24 cellular contexts compared by ENCODE assay signal in genomic region chr1:193040011-193040410, GRCh38.
"Had no signal": no experiment of that assay in that cellular context is flagged by ENCODE, and none has a peak within 500 bp of the region (broad histone marks: within the 10 kb centered on the region; RNA-seq: fewer than 3 reads in every experiment).

No MANE protein-coding gene starts in this region.

- H3K4me2 ChIP-seq: KMS-11, SK-N-SH had no signal

- H3K27ac Mint-ChIP-seq: IgD-negative memory B cell had no signal

- H3K4me3 ChIP-seq: K562 had no signal

- H3K27me3 Mint-ChIP-seq: IgD-negative memory B cell had no signal

- H3K9me3 Mint-ChIP-seq: IgD-negative memory B cell had no signal

- H3K27ac ChIP-seq: HL-60, KMS-11, RWPE1 had no signal

- DNase-seq: Kasumi-1, MM.1S, NCI-H1092 treated with DMSO at 0.1 percent for 48 hours, NCI-H1436, NCI-H187, NCI-H2029, NCI-H2081 treated with DMSO at 0.1 percent for 48 hours, NCI-H2171, NCI-H226, NCI-H446, NCI-H510A, NCI-H524 treated with DMSO at 0.1 percent for 48 hours, NCI-H69, NCI-H774, PC-3, SHP77, SK-N-SH had no signal

- H3K9ac ChIP-seq: KMS-11, SK-N-SH had no signal

- H3K4me3 Mint-ChIP-seq: IgD-negative memory B cell had no signal

- FAIRE-seq: HTR-8/SVneo, K562 had no signal

- ATAC-seq: K562, Panc1, PC-3 had no signal
